In genomic region chr15:101175396-101175795, GRCh38 we compare ENCODE assay signal across 14 cellular contexts.
A peak's percentile ranks its signal among the peaks of the same experiment; 100 is the strongest.
DNase-seq lines count a peak whose midpoint lies in the region; TF ChIP-seq lines count a peak whose summit lies in the region.
"Had no signal": no experiment of that assay in that cellular context is flagged by ENCODE, and none has a peak within 500 bp of the region (broad histone marks: within the 10 kb centered on the region; RNA-seq: fewer than 3 reads in every experiment).

No MANE protein-coding gene starts in this region.

- POLR2A ChIA-PET in SK-N-SH (lab: Yijun Ruan, JAX) = no interaction called here

- H3K27me3 ChIP-seq in endodermal cell (ENCODE audit: control insufficient read depth, insufficient read depth, low read length, poor library complexity, severe bottlenecking) = no peaks in the 10 kb centered on the region
- H3K27me3 ChIP-seq in GM23248 (replicated peaks; ENCODE audit: insufficient read depth) = no peaks in the 10 kb centered on the region
- no peaks in the 10 kb centered on the region for H3K27me3 ChIP-seq in SK-N-SH (ENCODE audit: insufficient read depth)
- H3K27me3 ChIP-seq: suprapubic skin had no signal

- peak overlapping the region; percentile 30 for H3K27ac Mint-ChIP-seq in endodermal cell

- WGBS in endodermal cell (ENCODE audit: insufficient coverage in 1 of 2, insufficient read length in 1 of 2), 2 experiments = 89 to 95% methylated on average over 12 of the region's 12 CpGs
- WGBS in GM23248 (ENCODE audit: low coverage in 1 of 2, low lambda C conversion rate in 2 of 2, missing lambda C conversion rate in 2 of 2), 2 experiments = 91 to 93% methylated on average over 12 of the region's 12 CpGs
- WGBS in SK-N-SH (ENCODE audit: low lambda C conversion rate) = 91% methylated on average over 12 of the region's 12 CpGs

- peaks cover 71% of the 10 kb centered on the region for H3F3A ChIP-seq in GM23248 (ENCODE audit: insufficient read depth)
- H3F3A ChIP-seq in SK-N-SH (replicated peaks; ENCODE audit: insufficient read depth) = peaks cover 5% of the 10 kb centered on the region

- H3K9ac ChIP-seq in endodermal cell (ENCODE audit: extremely low read depth, low read length, poor library complexity, severe bottlenecking) (no peak overlapping the region), GM23248 (no peak overlapping the region), SK-N-SH (no peak overlapping the region)

- intact Hi-C loops in posterior cingulate gyrus (cut with DNase I) = no loop called here

- H3K36me3 Mint-ChIP-seq in endodermal cell (ENCODE audit: low read depth) = peaks cover 51% of the 10 kb centered on the region

- CTCF ChIA-PET in SK-N-SH (lab: Yijun Ruan, JAX) = interaction anchor here (1.5 kb wide), 1 partner anchor 51 kb away, joined by 3 read pairs; no protein-coding TSS in a partner anchor

- TF ChIP-seq EP300 in SK-N-SH (IDR thresholded peaks at IDR 0.05; ENCODE audit: borderline replicate concordance in 1 of 2, low read depth in 1 of 2, low read length in 1 of 2) = no peak

- H3K4me3 ChIP-seq in endodermal cell (ENCODE audit: low read length) = no peak overlapping the region
- no peak overlapping the region for H3K4me3 ChIP-seq in GM23248
- no peak overlapping the region for H3K4me3 ChIP-seq in SK-N-SH (ENCODE audit: low read depth in 2 of 2, low read length in 1 of 2)
- H3K4me3 ChIP-seq: mucosa of descending colon, suprapubic skin had no signal

- H3K4me3 Mint-ChIP-seq in endodermal cell = no peak overlapping the region

- TF ChIP-seq CTCF in endodermal cell (conservative IDR thresholded peaks at IDR 0.05) (no peak), SK-N-SH (IDR thresholded peaks at IDR 0.05) (no peak)

- no peak overlapping the region for H2AFZ ChIP-seq in GM23248
- no peak overlapping the region for H2AFZ ChIP-seq in SK-N-SH (ENCODE audit: low read depth)

- DNase-seq in GDM1 (lab: John Stamatoyannopoulos, UW) = peak; percentile 61
- peak; percentile 68 for DNase-seq in NOMO-1 treated with dmso at 0.1 percent for 144 hours (lab: John Stamatoyannopoulos, UW; ENCODE audit: unreplicated experiment)
- no peak for DNase-seq in endodermal cell
- peak; percentile 59 for DNase-seq in pons (ENCODE audit: low spot score)
- no peak for DNase-seq in GM23248
- no peak for DNase-seq in SK-N-SH
- no peak for DNase-seq in posterior cingulate gyrus
- DNase-seq: Caco-2, cerebellar nuclear complex, mucosa of descending colon, NCI-H1105 treated with DMSO at 0.1 percent for 48 hours, NCI-H446 treated with DMSO at 0.1 percent for 48 hours, T1000 had no signal

- no peaks in the 10 kb centered on the region for H3K9me3 Mint-ChIP-seq in endodermal cell

- in situ Hi-C loops in GM23248 (cut with MboI) = no loop called here

- H3K4me1 Mint-ChIP-seq in endodermal cell = peaks cover 10% of the 10 kb centered on the region

- no peak for TF ChIP-seq RAD21 in SK-N-SH (IDR thresholded peaks at IDR 0.05; ENCODE audit: low read length)

- H3K4me2 ChIP-seq in GM23248 (ENCODE audit: unreplicated experiment) = no peak overlapping the region
- no peak overlapping the region for H3K4me2 ChIP-seq in SK-N-SH

- H3K27me3 Mint-ChIP-seq in endodermal cell (ENCODE audit: insufficient read depth) = no peaks in the 10 kb centered on the region

- H3K9me2 ChIP-seq in GM23248 (ENCODE audit: insufficient read depth) = no peaks in the 10 kb centered on the region
- H3K9me2 ChIP-seq in SK-N-SH = no peaks in the 10 kb centered on the region

- H3K4me1 ChIP-seq in endodermal cell (ENCODE audit: control insufficient read depth, insufficient read depth, low read length) (no peaks in the 10 kb centered on the region), GM23248 (ENCODE audit: insufficient read depth) (peaks cover 37% of the 10 kb centered on the region), SK-N-SH (ENCODE audit: control insufficient read depth in 1 of 2, insufficient read depth in 2 of 2, low read depth in 1 of 2, low read length in 1 of 2) (peaks cover 26 to 45% of the 10 kb centered on the region in 2 experiments; a peak in 3 of 4 replicates)

- H3K9me3 ChIP-seq in endodermal cell (ENCODE audit: control insufficient read depth, low read length) = peaks cover 14% of the 10 kb centered on the region
- H3K9me3 ChIP-seq in GM23248 (ENCODE audit: low read depth) = no peaks in the 10 kb centered on the region
- H3K9me3 ChIP-seq in SK-N-SH = no peaks in the 10 kb centered on the region
- H3K9me3 ChIP-seq: Caco-2, mucosa of descending colon, suprapubic skin had no signal

- H4K20me1 ChIP-seq in GM23248 (ENCODE audit: insufficient read depth) = no peaks in the 10 kb centered on the region
- peaks cover 13% of the 10 kb centered on the region for H4K20me1 ChIP-seq in SK-N-SH (ENCODE audit: insufficient read depth)

- H3K79me2 ChIP-seq in GM23248 (ENCODE audit: insufficient read depth) = peaks cover 71% of the 10 kb centered on the region
- H3K79me2 ChIP-seq in SK-N-SH (ENCODE audit: insufficient read depth) = peaks cover 26% of the 10 kb centered on the region; the same call in 1 of the 2 replicates

- peaks cover 38% of the 10 kb centered on the region for H3K36me3 ChIP-seq in endodermal cell (ENCODE audit: control insufficient read depth, insufficient read depth, low read length)
- peaks cover 26% of the 10 kb centered on the region for H3K36me3 ChIP-seq in GM23248 (ENCODE audit: low read depth)
- peaks cover 12 to 24% of the 10 kb centered on the region in 2 experiments for H3K36me3 ChIP-seq in SK-N-SH (replicated peaks in 1 of 2; ENCODE audit: control insufficient read depth in 1 of 2, insufficient read depth in 2 of 2, low read length in 1 of 2)

- H3K27ac ChIP-seq in endodermal cell (ENCODE audit: low read depth, low read length) (no peak overlapping the region), GM23248 (no peak overlapping the region), SK-N-SH (ENCODE audit: low read depth in 2 of 2, low read length in 1 of 2) (no peak overlapping the region; a peak in 1 of 4 replicates)

TF ChIP-seq in SK-N-SH, 30 proteins besides CTCF, POLR2A, EP300 and RAD21:
- TF ChIP-seq POLR2AphosphoS5 (IDR thresholded peaks at IDR 0.05; ENCODE audit: low read depth, low read length) (no peak), ELF1 (IDR thresholded peaks at IDR 0.05) (no peak), USF2 (IDR thresholded peaks at IDR 0.05; ENCODE audit: borderline replicate concordance, low read depth, low read length) (no peak), CHD2 (IDR thresholded peaks at IDR 0.05; ENCODE audit: low read length, partially characterized antibody) (no peak), IRF3 (IDR thresholded peaks at IDR 0.05; ENCODE audit: low read depth, low read length) (no peak), PBX3 (IDR thresholded peaks at IDR 0.05) (no peak), SMC3 (IDR thresholded peaks at IDR 0.05; ENCODE audit: low read depth, low read length) (no peak), RFX5 (IDR thresholded peaks at IDR 0.05; ENCODE audit: low read length) (no peak), FOXJ3 (CRISPR knock-in tag; IDR thresholded peaks at IDR 0.05) (no peak), YY1 (IDR thresholded peaks at IDR 0.05; ENCODE audit: low read depth) (no peak), RCOR1 (IDR thresholded peaks at IDR 0.05; ENCODE audit: low read length) (no peak), GABPA (IDR thresholded peaks at IDR 0.05; ENCODE audit: low read depth) (no peak), USF1 (IDR thresholded peaks at IDR 0.05; ENCODE audit: borderline replicate concordance, low read depth) (no peak), EZH2phosphoT487 (IDR thresholded peaks at IDR 0.05; ENCODE audit: borderline replicate concordance, low read depth) (no peak), FOXM1 (IDR thresholded peaks at IDR 0.05; ENCODE audit: low read depth) (no peak)
TF ChIP-seq in SK-N-SH: peak in this region for 0.

Comparison
In these comparisons a context has a peak if more than half of its experiments do, and no peak if none do; other contexts are left out.
1. DNase-seq: peak in GDM1 (single experiment), NOMO-1 treated with dmso at 0.1 percent for 144 hours (single experiment) and pons (single experiment); none in endodermal cell (single experiment), GM23248 (single experiment), SK-N-SH (single experiment) and posterior cingulate gyrus (0 of 10).